In genomic region chr4:135123632-135124031, GRCh38 we compare ENCODE assay signal across 18 cellular contexts.
"Had no signal": no experiment of that assay in that cellular context is flagged by ENCODE, and none has a peak within 500 bp of the region (broad histone marks: within the 10 kb centered on the region; RNA-seq: fewer than 3 reads in every experiment).

No MANE protein-coding gene starts in this region.

- H3K27ac Mint-ChIP-seq: activated CD4-positive, alpha-beta memory T cell treated with anti-CD3 and anti-CD28 coated beads, Interleukin-2, amount 10 ng/mL, durations not matched to agents 7 days and 5 days; activated CD8-positive, alpha-beta memory T cell treated with anti-CD3 and anti-CD28 coated beads, Interleukin-2, amount 10 ng/mL, durations not matched to agents 7 days and 5 days; activated naive CD8-positive, alpha-beta T cell treated with anti-CD3 and anti-CD28 coated beads for 36 hours had no signal

- DNase-seq: activated CD4-positive, alpha-beta memory T cell treated with anti-CD3 and anti-CD28 coated beads, Interleukin-2, amount 10 ng/mL, durations not matched to agents 7 days and 5 days; activated CD8-positive, alpha-beta memory T cell treated with anti-CD3 and anti-CD28 coated beads, Interleukin-2, amount 10 ng/mL, durations not matched to agents 7 days and 5 days; activated naive CD8-positive, alpha-beta T cell treated with anti-CD3 and anti-CD28 coated beads for 36 hours; amygdala; brain microvascular endothelial cell; central memory CD4-positive, alpha-beta T cell; erythroblast; heart left ventricle; left ventricle myocardium inferior; mammary epithelial cell; right cardiac atrium; stimulated activated naive CD8-positive, alpha-beta T cell treated with anti-CD3 and anti-CD28 coated beads, Interleukin-15, Interleukin-2, amounts not matched to agents 100 U/mL and 50 U/mL, for 24 hours; trophoblast cell; WERI-Rb-1 had no signal

- H3K27me3 Mint-ChIP-seq: activated CD4-positive, alpha-beta memory T cell treated with anti-CD3 and anti-CD28 coated beads, Interleukin-2, amount 10 ng/mL, durations not matched to agents 7 days and 5 days; activated CD8-positive, alpha-beta memory T cell treated with anti-CD3 and anti-CD28 coated beads, Interleukin-2, amount 10 ng/mL, durations not matched to agents 7 days and 5 days; activated naive CD8-positive, alpha-beta T cell treated with anti-CD3 and anti-CD28 coated beads for 36 hours had no signal

- H3K4me1 Mint-ChIP-seq: activated CD4-positive, alpha-beta memory T cell treated with anti-CD3 and anti-CD28 coated beads, Interleukin-2, amount 10 ng/mL, durations not matched to agents 7 days and 5 days; activated CD8-positive, alpha-beta memory T cell treated with anti-CD3 and anti-CD28 coated beads, Interleukin-2, amount 10 ng/mL, durations not matched to agents 7 days and 5 days; activated naive CD8-positive, alpha-beta T cell treated with anti-CD3 and anti-CD28 coated beads for 36 hours had no signal

- H3K27ac ChIP-seq: brain microvascular endothelial cell, coronary artery, gastroesophageal sphincter, heart left ventricle, left ventricle myocardium inferior, prostate gland, vagina, WERI-Rb-1 had no signal

- H3K36me3 ChIP-seq: brain microvascular endothelial cell, gastroesophageal sphincter, heart left ventricle, left ventricle myocardium inferior, prostate gland, vagina, WERI-Rb-1 had no signal

- H3K4me3 ChIP-seq: coronary artery, gastroesophageal sphincter, heart left ventricle, left ventricle myocardium inferior, prostate gland, vagina had no signal

- H3K36me3 Mint-ChIP-seq: activated CD8-positive, alpha-beta memory T cell treated with anti-CD3 and anti-CD28 coated beads, Interleukin-2, amount 10 ng/mL, durations not matched to agents 7 days and 5 days; activated naive CD8-positive, alpha-beta T cell treated with anti-CD3 and anti-CD28 coated beads for 36 hours had no signal

- H3K4me3 Mint-ChIP-seq: activated CD4-positive, alpha-beta memory T cell treated with anti-CD3 and anti-CD28 coated beads, Interleukin-2, amount 10 ng/mL, durations not matched to agents 7 days and 5 days; activated CD8-positive, alpha-beta memory T cell treated with anti-CD3 and anti-CD28 coated beads, Interleukin-2, amount 10 ng/mL, durations not matched to agents 7 days and 5 days; activated naive CD8-positive, alpha-beta T cell treated with anti-CD3 and anti-CD28 coated beads for 36 hours had no signal

- H3K9me3 ChIP-seq: gastroesophageal sphincter, left ventricle myocardium inferior, prostate gland, vagina had no signal

- H3K4me1 ChIP-seq: gastroesophageal sphincter, heart left ventricle, left ventricle myocardium inferior, prostate gland, vagina had no signal

- H3K27me3 ChIP-seq: brain microvascular endothelial cell, gastroesophageal sphincter, heart left ventricle, vagina had no signal

- ATAC-seq: activated CD8-positive, alpha-beta memory T cell treated with anti-CD3 and anti-CD28 coated beads, Interleukin-2, amount 10 ng/mL, durations not matched to agents 7 days and 5 days; gastroesophageal sphincter; heart left ventricle; right cardiac atrium; stimulated activated naive CD8-positive, alpha-beta T cell treated with anti-CD3 and anti-CD28 coated beads, Interleukin-15, Interleukin-2, amounts not matched to agents 100 U/mL and 50 U/mL, for 24 hours had no signal
